37 cellular contexts compared by ENCODE assay signal in the genomic region with DNA sequence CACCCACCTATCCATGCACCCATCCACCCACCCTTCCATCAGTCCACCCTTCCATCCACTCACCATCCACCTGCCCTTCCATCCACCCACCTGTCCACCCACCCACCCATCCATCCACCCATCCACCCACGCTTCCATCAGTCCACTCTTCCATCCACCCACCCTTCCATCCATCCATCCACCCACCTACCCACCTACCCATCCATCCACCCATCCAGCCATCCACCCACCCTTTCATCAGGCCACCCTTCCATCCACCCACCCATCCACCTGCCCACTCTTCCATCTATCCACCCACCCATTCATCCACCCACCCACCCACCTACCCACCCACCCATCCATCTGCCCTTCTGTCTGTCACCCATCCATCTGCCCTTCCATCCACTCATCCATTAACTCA. TPM values are rescaled to one million over a fixed set of nuclear protein-coding genes. Genes with fewer than 3 reads are reported as not detected.
"Had no signal": no experiment of that assay in that cellular context is flagged by ENCODE, and none has a peak within 500 bp of the region (broad histone marks: within the 10 kb centered on the region; RNA-seq: fewer than 3 reads in every experiment).

No MANE protein-coding gene starts in this region.

- H3K27ac ChIP-seq: adrenal gland, body of pancreas, brain microvascular endothelial cell, VCaP had no signal

- H3K36me3 Mint-ChIP-seq: activated naive CD4-positive, alpha-beta T cell treated with anti-CD3 and anti-CD28 coated beads, Interleukin-2, amount 10 ng/mL, durations not matched to agents 7 days and 5 days; activated naive CD4-positive, alpha-beta T cell treated with anti-CD3 and anti-CD28 coated beads, Interleukin-2, amount 50 U/mL, for 72 hours had no signal

- DNase-seq: activated B cell treated with CpG ODN at 0.5 μM for 24 hours; activated CD4-positive, alpha-beta memory T cell treated with anti-CD3 and anti-CD28 coated beads for 36 hours; activated CD4-positive, alpha-beta T cell treated with anti-CD3 and anti-CD28 coated beads for 4 hours; activated CD4-positive, alpha-beta T cell treated with anti-CD3 and anti-CD28 coated beads, Interleukin-2, amount 10 ng/mL, durations not matched to agents 24 days and 14 days; activated CD4-positive, alpha-beta T cell treated with anti-CD3 and anti-CD28 coated beads, Interleukin-2, amount 50 U/mL, for 1 hour; activated CD4-positive, alpha-beta T cell treated with anti-CD3 and anti-CD28 coated beads, Interleukin-2, amount 50 U/mL, for 4 hours; activated CD4-positive, CD25-positive, alpha-beta regulatory T cell treated with anti-CD3 and anti-CD28 coated beads, Interleukin-2, amount 50 U/mL, for 72 hours; activated CD8-positive, alpha-beta memory T cell treated with anti-CD3 and anti-CD28 coated beads, Interleukin-2, amount 50 U/mL, for 4 hours; activated CD8-positive, alpha-beta T cell treated with anti-CD3 and anti-CD28 coated beads for 36 hours; activated effector memory CD4-positive, alpha-beta T cell treated with anti-CD3 and anti-CD28 coated beads, Interleukin-2, amount 50 U/mL, for 16 hours; activated gamma-delta T cell treated with Interleukin-2 at 50 U/mL for 16 hours; activated naive CD4-positive, alpha-beta T cell; activated naive CD4-positive, alpha-beta T cell treated with anti-CD3 and anti-CD28 coated beads, Interleukin-2, amount 10 ng/mL, durations not matched to agents 7 days and 5 days; activated naive CD8-positive, alpha-beta T cell treated with anti-CD3 and anti-CD28 coated beads for 36 hours; activated T-cell treated with anti-CD3 and anti-CD28 coated beads for 4 hours; activated T-cell treated with anti-CD3 and anti-CD28 coated beads, Interleukin-2, amount 50 U/mL, for 1 hour; activated T-cell treated with anti-CD3 and anti-CD28 coated beads, Interleukin-2, amount 50 U/mL, for 4 hours; activated T-cell treated with anti-CD3 and anti-CD28 coated beads, Interleukin-2, amount 50 U/mL, for 72 hours; adrenal gland; amniotic stem cell; aorta; body of pancreas; brain microvascular endothelial cell; central memory CD4-positive, alpha-beta T cell; T-helper 1 cell; T-helper 2 cell; T-helper 9 cell had no signal

- H3K9me3 ChIP-seq: adrenal gland, body of pancreas, breast epithelium had no signal

- H3K9me3 Mint-ChIP-seq: activated B cell treated with CpG ODN at 0.5 μM for 24 hours; activated CD4-positive, alpha-beta memory T cell treated with anti-CD3 and anti-CD28 coated beads for 36 hours; activated CD8-positive, alpha-beta T cell treated with anti-CD3 and anti-CD28 coated beads for 36 hours; activated naive CD4-positive, alpha-beta T cell treated with anti-CD3 and anti-CD28 coated beads, Interleukin-2, amount 10 ng/mL, durations not matched to agents 7 days and 5 days; activated naive CD8-positive, alpha-beta T cell treated with anti-CD3 and anti-CD28 coated beads for 36 hours; activated T-cell treated with anti-CD3 and anti-CD28 coated beads, Interleukin-2, amount 50 U/mL, for 4 hours; activated T-helper 1 cell treated with anti-CD3 and anti-CD28 coated beads, Interleukin-12 subunit alpha, Interleukin-12 subunit beta, Interleukin-2, Interleukin-4 antibody, amounts not matched to agents 30 ng/mL and 10 ng/mL and 1 ng/mL, durations not matched to agents 14 hours and 24 hours and 36 hours; activated T-helper 17 cell treated with anti-CD3 and anti-CD28 coated beads, Interleukin-2, amount 50 U/mL, for 72 hours; T-helper 1 cell treated with Interleukin-12 subunit alpha and Interleukin-12 subunit beta and Interleukin-4 antibody, amounts not matched to agents 30 μg/mL and 1 μg/mL, for 36 hours; T-helper 2 cell treated with Interferon-gamma antibody and Interleukin-4, amounts not matched to agents 5 μg/mL and 100 μg/mL, for 36 hours had no signal

- H3K27me3 Mint-ChIP-seq: activated B cell treated with CpG ODN at 0.5 μM for 24 hours; activated CD4-positive, alpha-beta memory T cell treated with anti-CD3 and anti-CD28 coated beads for 36 hours; activated CD4-positive, alpha-beta T cell treated with anti-CD3 and anti-CD28 coated beads, Interleukin-2, amount 10 ng/mL, durations not matched to agents 24 days and 14 days; activated CD8-positive, alpha-beta T cell treated with anti-CD3 and anti-CD28 coated beads for 36 hours; activated naive CD4-positive, alpha-beta T cell treated with anti-CD3 and anti-CD28 coated beads, Interleukin-2, amount 10 ng/mL, durations not matched to agents 7 days and 5 days; activated naive CD8-positive, alpha-beta T cell treated with anti-CD3 and anti-CD28 coated beads for 36 hours; activated T-helper 17 cell treated with anti-CD3 and anti-CD28 coated beads, Interleukin-2, amount 50 U/mL, for 72 hours had no signal

- H3K4me3 ChIP-seq: adrenal gland, body of pancreas, breast epithelium had no signal

- FAIRE-seq: astrocyte, TTC549 had no signal

- ATAC-seq: activated CD8-positive, alpha-beta T cell treated with anti-CD3 and anti-CD28 coated beads for 36 hours; activated naive CD4-positive, alpha-beta T cell treated with anti-CD3 and anti-CD28 coated beads, Interleukin-2, amount 50 U/mL, for 72 hours; activated T-cell treated with anti-CD3 and anti-CD28 coated beads, Interleukin-2, amount 50 U/mL, for 4 hours; activated T-cell treated with anti-CD3 and anti-CD28 coated beads, Interleukin-2, amount 50 U/mL, for 72 hours; activated T-helper 17 cell treated with anti-CD3 and anti-CD28 coated beads, Interleukin-2, amount 50 U/mL, for 72 hours; body of pancreas had no signal

- H3K27me3 ChIP-seq: adrenal gland, body of pancreas, brain microvascular endothelial cell, breast epithelium had no signal

- H3K4me1 ChIP-seq: body of pancreas, breast epithelium had no signal

- H3K36me3 ChIP-seq: adrenal gland, brain microvascular endothelial cell, breast epithelium had no signal

- H3K4me3 Mint-ChIP-seq: activated B cell treated with CpG ODN at 0.5 μM for 24 hours; activated CD4-positive, alpha-beta memory T cell treated with anti-CD3 and anti-CD28 coated beads for 36 hours; activated CD4-positive, alpha-beta T cell treated with anti-CD3 and anti-CD28 coated beads, Interleukin-2, amount 10 ng/mL, durations not matched to agents 24 days and 14 days; activated CD8-positive, alpha-beta T cell treated with anti-CD3 and anti-CD28 coated beads for 36 hours; activated naive CD4-positive, alpha-beta T cell treated with anti-CD3 and anti-CD28 coated beads, Interleukin-2, amount 10 ng/mL, durations not matched to agents 7 days and 5 days; activated naive CD8-positive, alpha-beta T cell treated with anti-CD3 and anti-CD28 coated beads for 36 hours; activated T-cell treated with anti-CD3 and anti-CD28 coated beads, Interleukin-2, amount 50 U/mL, for 4 hours; activated T-cell treated with anti-CD3 and anti-CD28 coated beads, Interleukin-2, amount 50 U/mL, for 72 hours; activated T-helper 1 cell treated with anti-CD3 and anti-CD28 coated beads, Interleukin-12 subunit alpha, Interleukin-12 subunit beta, Interleukin-2, Interleukin-4 antibody, amounts not matched to agents 30 ng/mL and 10 ng/mL and 1 ng/mL, durations not matched to agents 14 hours and 24 hours and 36 hours; activated T-helper 17 cell treated with anti-CD3 and anti-CD28 coated beads, Interleukin-2, amount 50 U/mL, for 72 hours; T-helper 1 cell treated with Interleukin-12 subunit alpha and Interleukin-12 subunit beta and Interleukin-4 antibody, amounts not matched to agents 30 μg/mL and 1 μg/mL, for 36 hours; T-helper 2 cell treated with Interferon-gamma antibody and Interleukin-4, amounts not matched to agents 5 μg/mL and 100 μg/mL, for 36 hours had no signal

- H3K27ac Mint-ChIP-seq: activated B cell treated with CpG ODN at 0.5 μM for 24 hours; activated CD4-positive, alpha-beta memory T cell treated with anti-CD3 and anti-CD28 coated beads for 36 hours; activated CD4-positive, alpha-beta T cell treated with anti-CD3 and anti-CD28 coated beads, Interleukin-2, amount 10 ng/mL, durations not matched to agents 24 days and 14 days; activated CD8-positive, alpha-beta T cell treated with anti-CD3 and anti-CD28 coated beads for 36 hours; activated naive CD4-positive, alpha-beta T cell treated with anti-CD3 and anti-CD28 coated beads, Interleukin-2, amount 10 ng/mL, durations not matched to agents 7 days and 5 days; activated naive CD8-positive, alpha-beta T cell treated with anti-CD3 and anti-CD28 coated beads for 36 hours; activated T-cell treated with anti-CD3 and anti-CD28 coated beads, Interleukin-2, amount 50 U/mL, for 72 hours; activated T-helper 1 cell treated with anti-CD3 and anti-CD28 coated beads, Interleukin-12 subunit alpha, Interleukin-12 subunit beta, Interleukin-2, Interleukin-4 antibody, amounts not matched to agents 30 ng/mL and 10 ng/mL and 1 ng/mL, durations not matched to agents 14 hours and 24 hours and 36 hours; activated T-helper 17 cell treated with anti-CD3 and anti-CD28 coated beads, Interleukin-2, amount 50 U/mL, for 72 hours; T-helper 1 cell treated with Interleukin-12 subunit alpha and Interleukin-12 subunit beta and Interleukin-4 antibody, amounts not matched to agents 30 μg/mL and 1 μg/mL, for 36 hours; T-helper 2 cell treated with Interferon-gamma antibody and Interleukin-4, amounts not matched to agents 5 μg/mL and 100 μg/mL, for 36 hours had no signal

RNA-seq across cellular contexts. Expression of gene TMEM59L, which starts 41.2 kb away (rescaled TPM):
- total RNA-seq: activated B cell treated with CpG ODN at 0.5 μM for 24 hours; activated CD4-positive, alpha-beta T cell treated with anti-CD3 and anti-CD28 coated beads, Interleukin-2, amount 10 ng/mL, durations not matched to agents 24 days and 14 days; activated CD8-positive, alpha-beta memory T cell treated with anti-CD3 and anti-CD28 coated beads for 36 hours; activated CD8-positive, alpha-beta T cell treated with anti-CD3 and anti-CD28 coated beads for 36 hours; activated naive CD8-positive, alpha-beta T cell treated with anti-CD3 and anti-CD28 coated beads for 36 hours; activated T-cell treated with anti-CD3 and anti-CD28 coated beads, Interleukin-2, amount 50 U/mL, for 4 hours had no signal

RNA-seq across cellular contexts. Expression of gene CRLF1, which starts 47.3 kb away (rescaled TPM):
- total RNA-seq: activated B cell treated with CpG ODN at 0.5 μM for 24 hours; activated CD4-positive, alpha-beta memory T cell treated with anti-CD3 and anti-CD28 coated beads for 36 hours; activated CD4-positive, alpha-beta T cell treated with anti-CD3 and anti-CD28 coated beads, Interleukin-2, amount 10 ng/mL, durations not matched to agents 24 days and 14 days; activated CD8-positive, alpha-beta T cell treated with anti-CD3 and anti-CD28 coated beads for 36 hours; activated naive CD4-positive, alpha-beta T cell treated with anti-CD3 and anti-CD28 coated beads, Interleukin-2, amount 50 U/mL, for 72 hours; activated naive CD8-positive, alpha-beta T cell treated with anti-CD3 and anti-CD28 coated beads for 36 hours; activated T-cell treated with anti-CD3 and anti-CD28 coated beads, Interleukin-2, amount 50 U/mL, for 72 hours; activated T-helper 1 cell treated with anti-CD3 and anti-CD28 coated beads, Interleukin-12 subunit alpha, Interleukin-12 subunit beta, Interleukin-2, Interleukin-4 antibody, amounts not matched to agents 30 ng/mL and 10 ng/mL and 1 ng/mL, durations not matched to agents 14 hours and 24 hours and 36 hours; activated T-helper 17 cell treated with anti-CD3 and anti-CD28 coated beads, Interleukin-2, amount 50 U/mL, for 72 hours had no signal
